22 cellular contexts compared by ENCODE assay signal in genomic region chr5:58207076-58207475, GRCh38.
"Had no signal": no experiment of that assay in that cellular context is flagged by ENCODE, and none has a peak within 500 bp of the region (broad histone marks: within the 10 kb centered on the region; RNA-seq: fewer than 3 reads in every experiment).

No MANE protein-coding gene starts in this region.

- H3K4me3 ChIP-seq: SJSA1, SK-N-MC had no signal

- H3K27me3 ChIP-seq: SJSA1 had no signal

- H3K4me1 ChIP-seq: SJSA1 had no signal

- H3K9me3 ChIP-seq: SJSA1 had no signal

- DNase-seq: IMR-90, Kasumi-1, KG1, MM.1S, NCI-H1092 treated with DMSO at 0.1 percent for 48 hours, NCI-H1436, NCI-H187, NCI-H2029, NCI-H2081 treated with DMSO at 0.1 percent for 48 hours, NCI-H2171, NCI-H226, NCI-H446, NCI-H510A, NCI-H524 treated with DMSO at 0.1 percent for 48 hours, NCI-H774, Right ventricle myocardium superior, RPMI8226, SIG-M5 had no signal

- FAIRE-seq: HepG2, RCC 7860 had no signal

- H3K27ac ChIP-seq: SJSA1, SK-N-MC had no signal

- H3K36me3 ChIP-seq: SJSA1 had no signal
